In genomic region chr21:42562258-42562657, GRCh38 we compare ENCODE assay signal across 20 cellular contexts. TPM values are rescaled to one million over a fixed set of nuclear protein-coding genes. Genes with fewer than 3 reads are reported as not detected.
DNase-seq lines count a peak whose midpoint lies in the region; ATAC-seq, FAIRE-seq and TF ChIP-seq lines count a peak whose summit lies in the region.
"Had no signal": no experiment of that assay in that cellular context is flagged by ENCODE, and none has a peak within 500 bp of the region (broad histone marks: within the 10 kb centered on the region; RNA-seq: fewer than 3 reads in every experiment).

No MANE protein-coding gene starts in this region.

- POLR2A ChIA-PET in activated CD4-positive, alpha-beta memory T cell treated with anti-CD3 and anti-CD28 coated beads, Interleukin-2, amount 10 ng/mL, durations not matched to agents 7 days and 5 days (lab: Charles Lee): no interaction called here
- POLR2A ChIA-PET in activated CD4-positive, alpha-beta memory T cell treated with anti-CD3 and anti-CD28 coated beads for 36 hours (lab: Charles Lee): no interaction called here

- CTCF ChIA-PET in activated CD4-positive, alpha-beta memory T cell treated with anti-CD3 and anti-CD28 coated beads, Interleukin-2, amount 10 ng/mL, durations not matched to agents 7 days and 5 days (lab: Charles Lee): no interaction called here
- CTCF ChIA-PET in activated CD4-positive, alpha-beta memory T cell treated with anti-CD3 and anti-CD28 coated beads for 36 hours (lab: Charles Lee): no interaction called here

- H3K27ac ChIP-seq in Peyer's patch (peak overlapping the region in 1 of 4 donors; percentile 31), kidney (ENCODE audit: low read depth in 2 of 2, low read length in 2 of 2) (no peak overlapping the region)
- H3K27ac ChIP-seq: A549 had no signal

- H3K4me1 Mint-ChIP-seq in activated CD4-positive, alpha-beta memory T cell treated with anti-CD3 and anti-CD28 coated beads, Interleukin-2, amount 10 ng/mL, durations not matched to agents 7 days and 5 days: no peaks in the 10 kb centered on the region
- H3K4me1 Mint-ChIP-seq in activated CD4-positive, alpha-beta memory T cell treated with anti-CD3 and anti-CD28 coated beads for 36 hours (ENCODE audit: low read depth): no peaks in the 10 kb centered on the region
- H3K4me1 Mint-ChIP-seq in glutamatergic neuron (ENCODE audit: low read depth, unreplicated experiment): peaks cover 26% of the 10 kb centered on the region
- no peaks in the 10 kb centered on the region for H3K4me1 Mint-ChIP-seq in stimulated activated effector memory CD8-positive, alpha-beta T cell treated with anti-CD3 and anti-CD28 coated beads, Interleukin-12 subunit alpha, Interleukin-12 subunit beta, amount 100 ng/mL, for 72 hours

- ATAC-seq in stimulated activated effector memory CD8-positive, alpha-beta T cell treated with anti-CD3 and anti-CD28 coated beads, Interleukin-12 subunit alpha, Interleukin-12 subunit beta, amount 100 ng/mL, for 72 hours: no peak
- ATAC-seq in GM21825 (IDR thresholded peaks at IDR 0.05; ENCODE audit: unreplicated experiment): no peak
- ATAC-seq: A549, left ventricle myocardium superior had no signal

- no peak overlapping the region for H3K9ac ChIP-seq in kidney (ENCODE audit: low read length in 2 of 2)

- peaks cover 2% of the 10 kb centered on the region for H3K36me3 Mint-ChIP-seq in activated CD4-positive, alpha-beta memory T cell treated with anti-CD3 and anti-CD28 coated beads, Interleukin-2, amount 10 ng/mL, durations not matched to agents 7 days and 5 days (ENCODE audit: low read depth)
- H3K36me3 Mint-ChIP-seq in activated CD4-positive, alpha-beta memory T cell treated with anti-CD3 and anti-CD28 coated beads for 36 hours: peaks cover 39% of the 10 kb centered on the region
- H3K36me3 Mint-ChIP-seq in glutamatergic neuron (ENCODE audit: unreplicated experiment): peaks cover 13% of the 10 kb centered on the region
- peaks cover 64% of the 10 kb centered on the region for H3K36me3 Mint-ChIP-seq in stimulated activated effector memory CD8-positive, alpha-beta T cell treated with anti-CD3 and anti-CD28 coated beads, Interleukin-12 subunit alpha, Interleukin-12 subunit beta, amount 100 ng/mL, for 72 hours

- no peaks in the 10 kb centered on the region for H3K9me3 ChIP-seq in Peyer's patch
- no peaks in the 10 kb centered on the region for H3K9me3 ChIP-seq in kidney (ENCODE audit: control insufficient read depth in 1 of 2, low read length in 2 of 2)
- H3K9me3 ChIP-seq: A549 had no signal

- intact Hi-C loops in activated CD4-positive, alpha-beta memory T cell treated with anti-CD3 and anti-CD28 coated beads for 36 hours (cut with micrococcal nuclease): no loop called here
- intact Hi-C loops in kidney (cut with DNase I): no loop called here

- no peak overlapping the region for H3K4me3 Mint-ChIP-seq in activated CD4-positive, alpha-beta memory T cell treated with anti-CD3 and anti-CD28 coated beads, Interleukin-2, amount 10 ng/mL, durations not matched to agents 7 days and 5 days
- no peak overlapping the region for H3K4me3 Mint-ChIP-seq in activated CD4-positive, alpha-beta memory T cell treated with anti-CD3 and anti-CD28 coated beads for 36 hours
- H3K4me3 Mint-ChIP-seq in glutamatergic neuron (ENCODE audit: unreplicated experiment): peak overlapping the region; percentile 2
- no peak overlapping the region for H3K4me3 Mint-ChIP-seq in stimulated activated effector memory CD8-positive, alpha-beta T cell treated with anti-CD3 and anti-CD28 coated beads, Interleukin-12 subunit alpha, Interleukin-12 subunit beta, amount 100 ng/mL, for 72 hours
- H3K4me3 Mint-ChIP-seq: T-cell had no signal

- H3K9me3 Mint-ChIP-seq in activated CD4-positive, alpha-beta memory T cell treated with anti-CD3 and anti-CD28 coated beads, Interleukin-2, amount 10 ng/mL, durations not matched to agents 7 days and 5 days: no peaks in the 10 kb centered on the region
- no peaks in the 10 kb centered on the region for H3K9me3 Mint-ChIP-seq in activated CD4-positive, alpha-beta memory T cell treated with anti-CD3 and anti-CD28 coated beads for 36 hours
- peaks cover 1% of the 10 kb centered on the region for H3K9me3 Mint-ChIP-seq in glutamatergic neuron (ENCODE audit: unreplicated experiment)
- H3K9me3 Mint-ChIP-seq in stimulated activated effector memory CD8-positive, alpha-beta T cell treated with anti-CD3 and anti-CD28 coated beads, Interleukin-12 subunit alpha, Interleukin-12 subunit beta, amount 100 ng/mL, for 72 hours: no peaks in the 10 kb centered on the region
- H3K9me3 Mint-ChIP-seq: T-cell had no signal

- no peaks in the 10 kb centered on the region for H3K27me3 Mint-ChIP-seq in activated CD4-positive, alpha-beta memory T cell treated with anti-CD3 and anti-CD28 coated beads, Interleukin-2, amount 10 ng/mL, durations not matched to agents 7 days and 5 days
- no peaks in the 10 kb centered on the region for H3K27me3 Mint-ChIP-seq in activated CD4-positive, alpha-beta memory T cell treated with anti-CD3 and anti-CD28 coated beads for 36 hours
- H3K27me3 Mint-ChIP-seq in glutamatergic neuron (ENCODE audit: unreplicated experiment): peaks cover 6% of the 10 kb centered on the region
- H3K27me3 Mint-ChIP-seq: T-cell had no signal

- H3K4me3 ChIP-seq in Peyer's patch: no peak overlapping the region
- no peak overlapping the region for H3K4me3 ChIP-seq in kidney (ENCODE audit: low read length in 2 of 2)
- H3K4me3 ChIP-seq: A549 had no signal

- no peaks in the 10 kb centered on the region for H3K27me3 ChIP-seq in Peyer's patch

- H3K4me1 ChIP-seq in Peyer's patch (no peaks in the 10 kb centered on the region), kidney (ENCODE audit: control insufficient read depth in 1 of 2, insufficient read depth in 1 of 2, low read depth in 1 of 2, low read length in 2 of 2) (peaks cover 0 to 7% of the 10 kb centered on the region in 2 donors)
- H3K4me1 ChIP-seq: A549 had no signal

- peaks cover 0 to 97% (median 0%) of the 10 kb centered on the region in 3 donors for H3K36me3 ChIP-seq in Peyer's patch
- H3K36me3 ChIP-seq in kidney (ENCODE audit: control insufficient read depth in 1 of 2, insufficient read depth in 2 of 2, low read length in 2 of 2): no peaks in the 10 kb centered on the region

- FAIRE-seq in kidney (lab: Jason Lieb, UNC): no peak
- FAIRE-seq: A549, TTC549 had no signal

- no peak for TF ChIP-seq POLR2A in Peyer's patch (IDR thresholded peaks at IDR 0.05)

- no peak for TF ChIP-seq CTCF in Peyer's patch (IDR thresholded peaks at IDR 0.05)
- TF ChIP-seq CTCF in glutamatergic neuron (IDR thresholded peaks at IDR 0.05; ENCODE audit: partially characterized antibody, unreplicated experiment): no peak
- no peak for TF ChIP-seq CTCF in kidney (IDR thresholded peaks at IDR 0.05; ENCODE audit: borderline replicate concordance, extremely low read depth, insufficient read depth)

- DNase-seq in activated CD4-positive, alpha-beta memory T cell treated with anti-CD3 and anti-CD28 coated beads, Interleukin-2, amount 10 ng/mL, durations not matched to agents 7 days and 5 days: no peak
- no peak for DNase-seq in activated CD4-positive, alpha-beta memory T cell treated with anti-CD3 and anti-CD28 coated beads for 36 hours
- DNase-seq in Peyer's patch: peak in 2 of 3 donors; percentile 3 to 35
- no peak for DNase-seq in glutamatergic neuron
- DNase-seq in stimulated activated effector memory CD8-positive, alpha-beta T cell treated with anti-CD3 and anti-CD28 coated beads, Interleukin-12 subunit alpha, Interleukin-12 subunit beta, amount 100 ng/mL, for 72 hours (ENCODE audit: low spot score in 2 of 2): no peak
- no peak for DNase-seq in DMS153 treated with DMSO at 0.1 percent for 48 hours (lab: John Stamatoyannopoulos, UW; ENCODE audit: unreplicated experiment)
- no peak for DNase-seq in kidney
- DNase-seq: activated CD4-positive, alpha-beta T cell treated with anti-CD3 and anti-CD28 coated beads, Interleukin-2, amount 50 U/mL, for 4 hours; C1 segment of cervical spinal cord; left ventricle myocardium superior; NCI-H187 treated with DMSO at 0.1 percent for 48 hours; NCI-H748 treated with DMSO at 0.1 percent for 48 hours; PC-3; retina; SIG-M5; stimulated activated CD4-positive, alpha-beta T cell treated with anti-CD3 and anti-CD28 coated beads, Interleukin-12 subunit alpha, Interleukin-12 subunit beta, amount 100 ng/mL, for 4 hours had no signal

- peak overlapping the region; percentile 18 for H3K27ac Mint-ChIP-seq in activated CD4-positive, alpha-beta memory T cell treated with anti-CD3 and anti-CD28 coated beads, Interleukin-2, amount 10 ng/mL, durations not matched to agents 7 days and 5 days
- no peak overlapping the region for H3K27ac Mint-ChIP-seq in activated CD4-positive, alpha-beta memory T cell treated with anti-CD3 and anti-CD28 coated beads for 36 hours
- H3K27ac Mint-ChIP-seq in glutamatergic neuron (ENCODE audit: unreplicated experiment): no peak overlapping the region
- peak overlapping the region; percentile 11 for H3K27ac Mint-ChIP-seq in stimulated activated effector memory CD8-positive, alpha-beta T cell treated with anti-CD3 and anti-CD28 coated beads, Interleukin-12 subunit alpha, Interleukin-12 subunit beta, amount 100 ng/mL, for 72 hours

RNA-seq across cellular contexts. Expression of gene SLC37A1, which starts 48.6 kb away (rescaled TPM):
- 10 to 100 TPM; 12.7 to 13.3 TPM for total RNA-seq in activated CD4-positive, alpha-beta memory T cell treated with anti-CD3 and anti-CD28 coated beads, Interleukin-2, amount 10 ng/mL, durations not matched to agents 7 days and 5 days
- 10 to 100 TPM; 21.1 to 21.2 TPM for total RNA-seq in activated CD4-positive, alpha-beta memory T cell treated with anti-CD3 and anti-CD28 coated beads for 36 hours
- 100 to 1,000 TPM in 3 of 4 donors, 10 to 100 TPM in 1; 66.0 to 249 (median 195) TPM for total RNA-seq in Peyer's patch
- total RNA-seq in glutamatergic neuron (ENCODE audit: unreplicated experiment): 65.7 TPM
- total RNA-seq in kidney: 21.8 TPM
- polyA plus RNA-seq in kidney (ENCODE audit: insufficient read depth, low read depth, low replicate concordance): 3.4 TPM

Comparison
In these comparisons a context has a peak if more than half of its experiments do, and no peak if none do; other contexts are left out.
1. H3K27ac Mint-ChIP-seq: peak in activated CD4-positive, alpha-beta memory T cell treated with anti-CD3 and anti-CD28 coated beads, Interleukin-2, amount 10 ng/mL, durations not matched to agents 7 days and 5 days (single experiment) and stimulated activated effector memory CD8-positive, alpha-beta T cell treated with anti-CD3 and anti-CD28 coated beads, Interleukin-12 subunit alpha, Interleukin-12 subunit beta, amount 100 ng/mL, for 72 hours (single experiment); none in activated CD4-positive, alpha-beta memory T cell treated with anti-CD3 and anti-CD28 coated beads for 36 hours (single experiment) and glutamatergic neuron (single experiment).
2. DNase-seq: peak in Peyer's patch (2 of 3); none in activated CD4-positive, alpha-beta memory T cell treated with anti-CD3 and anti-CD28 coated beads, Interleukin-2, amount 10 ng/mL, durations not matched to agents 7 days and 5 days (single experiment), activated CD4-positive, alpha-beta memory T cell treated with anti-CD3 and anti-CD28 coated beads for 36 hours (single experiment), glutamatergic neuron (single experiment), stimulated activated effector memory CD8-positive, alpha-beta T cell treated with anti-CD3 and anti-CD28 coated beads, Interleukin-12 subunit alpha, Interleukin-12 subunit beta, amount 100 ng/mL, for 72 hours (0 of 2), DMS153 treated with DMSO at 0.1 percent for 48 hours (single experiment) and kidney (single experiment).